Comparison of ENCODE assay signal across 1 cellular context in genomic region chr1:94422115-94422820, GRCh38.
TF ChIP-seq lines count a peak whose summit lies in the region.

No MANE protein-coding gene starts in this region.

TF ChIP-seq in HepG2, 621 proteins besides CTCF, POLR2A, EP300 and RAD21 (continued from another document):
- TF ChIP-seq AHDC1 (CRISPR knock-in tag; IDR thresholded peaks at IDR 0.05; ENCODE audit: borderline replicate concordance): no peak
- TF ChIP-seq HNF4A (CRISPR knock-in tag; IDR thresholded peaks at IDR 0.05): no peak
- TF ChIP-seq ZNF652 (CRISPR knock-in tag; IDR thresholded peaks at IDR 0.05; ENCODE audit: borderline replicate concordance, low read depth): no peak
- TF ChIP-seq SAP130 (CRISPR knock-in tag; IDR thresholded peaks at IDR 0.05; ENCODE audit: low read depth): peak; percentile 51; the same call in 1 of the 2 replicates
- no peak for TF ChIP-seq NONO (IDR thresholded peaks at IDR 0.05)
- no peak for TF ChIP-seq NONO (CRISPR knock-in tag; conservative IDR thresholded peaks at IDR 0.05)
- TF ChIP-seq LCORL (IDR thresholded peaks at IDR 0.05): no peak
- no peak for TF ChIP-seq LCORL (CRISPR knock-in tag; IDR thresholded peaks at IDR 0.05)
- TF ChIP-seq PAWR (CRISPR knock-in tag; IDR thresholded peaks at IDR 0.05; ENCODE audit: borderline replicate concordance): no peak
- TF ChIP-seq ZNF687 (CRISPR knock-in tag; IDR thresholded peaks at IDR 0.05): peak; percentile 28; the same call in 1 of the 2 replicates
- no peak for TF ChIP-seq ZBTB7B (CRISPR knock-in tag; IDR thresholded peaks at IDR 0.05)
- TF ChIP-seq ZSCAN5A (CRISPR knock-in tag; IDR thresholded peaks at IDR 0.05; ENCODE audit: borderline replicate concordance): no peak
- TF ChIP-seq ZSCAN31 (CRISPR knock-in tag; IDR thresholded peaks at IDR 0.05; ENCODE audit: low read depth): peak; percentile 93
- no peak for TF ChIP-seq ZFP36L1 (CRISPR knock-in tag; IDR thresholded peaks at IDR 0.05)
- no peak for TF ChIP-seq KLF15 (CRISPR knock-in tag; IDR thresholded peaks at IDR 0.05; ENCODE audit: borderline replicate concordance)
- TF ChIP-seq SMAD1 (CRISPR knock-in tag; IDR thresholded peaks at IDR 0.05; ENCODE audit: borderline replicate concordance, low read depth): no peak
- TF ChIP-seq KIAA2018 (CRISPR knock-in tag; IDR thresholded peaks at IDR 0.05; ENCODE audit: borderline replicate concordance): no peak
- peak; percentile 14 for TF ChIP-seq FOXA3 (CRISPR knock-in tag; IDR thresholded peaks at IDR 0.05)
- no peak for TF ChIP-seq SATB2 (CRISPR knock-in tag; IDR thresholded peaks at IDR 0.05)
- TF ChIP-seq ZNF597 (CRISPR knock-in tag; IDR thresholded peaks at IDR 0.05): no peak
- no peak for TF ChIP-seq XBP1 (CRISPR knock-in tag; IDR thresholded peaks at IDR 0.05)
- TF ChIP-seq KLF11 (CRISPR knock-in tag; IDR thresholded peaks at IDR 0.05): no peak
- TF ChIP-seq HDAC6 (IDR thresholded peaks at IDR 0.05; ENCODE audit: low read depth, low read length): no peak
- TF ChIP-seq IKZF1 (IDR thresholded peaks at IDR 0.05): no peak
- 0 out of 2 replicates have a peak, but pooled peaks have one; percentile 29 for TF ChIP-seq ZNF205 (CRISPR knock-in tag; IDR thresholded peaks at IDR 0.05)
- no peak for TF ChIP-seq POLR2AphosphoS5 (IDR thresholded peaks at IDR 0.05; ENCODE audit: low read depth, low read length)
- TF ChIP-seq ZFAT (CRISPR knock-in tag; conservative IDR thresholded peaks at IDR 0.05): no peak
- TF ChIP-seq ZNF292 (CRISPR knock-in tag; IDR thresholded peaks at IDR 0.05; ENCODE audit: borderline replicate concordance, low read depth): peak; percentile 21; the same call in 1 of the 2 replicates
- 0 out of 2 replicates have a peak, but pooled peaks have one; percentile 16 for TF ChIP-seq SALL1 (CRISPR knock-in tag; IDR thresholded peaks at IDR 0.05)
- TF ChIP-seq MXD4 (CRISPR knock-in tag; IDR thresholded peaks at IDR 0.05): no peak
- TF ChIP-seq ZNF12 (CRISPR knock-in tag; IDR thresholded peaks at IDR 0.05): no peak
- peak; percentile 65 for TF ChIP-seq SP5 (CRISPR knock-in tag; IDR thresholded peaks at IDR 0.05; ENCODE audit: borderline replicate concordance, low read depth)
- TF ChIP-seq ZNF790 (CRISPR knock-in tag; IDR thresholded peaks at IDR 0.05; ENCODE audit: borderline replicate concordance): no peak
- no peak for TF ChIP-seq HHEX (CRISPR knock-in tag; IDR thresholded peaks at IDR 0.05)
- 0 out of 2 replicates have a peak, but pooled peaks have one; percentile 29 for TF ChIP-seq SIN3A (IDR thresholded peaks at IDR 0.05; ENCODE audit: borderline replicate concordance, low read depth, low read length)
- TF ChIP-seq ZNF563 (CRISPR knock-in tag; IDR thresholded peaks at IDR 0.05): no peak
- TF ChIP-seq KDM5B (CRISPR knock-in tag; IDR thresholded peaks at IDR 0.05; ENCODE audit: borderline replicate concordance): no peak
- TF ChIP-seq FOSL2 (CRISPR knock-in tag; IDR thresholded peaks at IDR 0.05): no peak
- TF ChIP-seq PITX1 (CRISPR knock-in tag; IDR thresholded peaks at IDR 0.05): no peak
- no peak for TF ChIP-seq ZBTB26 (CRISPR knock-in tag; IDR thresholded peaks at IDR 0.05; ENCODE audit: borderline replicate concordance)
